7 cellular contexts compared by ENCODE assay signal in the genomic region with DNA sequence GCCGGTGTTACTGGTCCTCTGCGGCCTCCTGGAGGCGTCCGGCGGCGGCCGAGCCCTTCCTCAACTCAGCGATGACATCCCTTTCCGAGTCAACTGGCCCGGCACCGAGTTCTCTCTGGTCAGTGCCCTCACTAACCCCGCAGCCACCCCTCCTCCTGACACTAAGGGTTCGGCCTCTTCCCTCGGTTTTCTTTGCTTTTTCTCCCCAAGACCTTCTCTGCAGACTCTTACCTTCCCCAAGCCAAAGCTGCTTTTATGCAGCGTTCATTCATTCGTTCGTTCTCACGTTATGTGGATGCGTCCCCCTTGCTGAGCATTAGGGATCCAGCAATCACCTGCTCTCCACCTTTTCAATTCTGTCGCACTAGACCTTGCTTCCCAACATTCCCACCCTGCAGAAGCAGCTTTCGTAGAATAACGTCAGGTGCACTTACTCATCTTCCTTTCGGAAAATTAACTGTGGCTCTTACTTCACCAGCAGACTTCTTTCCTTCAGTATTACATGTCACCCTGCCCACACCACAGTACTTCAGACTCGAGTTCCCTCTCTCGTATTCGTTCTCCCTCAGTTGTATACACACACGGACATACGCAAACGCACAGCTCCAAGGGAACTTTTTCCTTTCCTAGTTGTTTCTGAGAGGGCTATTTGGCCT. TPM values are rescaled to one million over a fixed set of nuclear protein-coding genes. Genes with fewer than 3 reads are reported as not detected.
DNase-seq lines count a peak whose midpoint lies in the region; ATAC-seq and TF ChIP-seq lines count a peak whose summit lies in the region.

No MANE protein-coding gene starts in this region.

- H3K79me2 ChIP-seq in fibroblast of lung (ENCODE audit: control insufficient read depth, insufficient read depth, low read length), result peaks cover 77% of the 10 kb centered on the region

- H4K20me1 ChIP-seq in fibroblast of lung (ENCODE audit: control insufficient read depth, extremely low read depth, insufficient read depth, low read length), result no peaks in the 10 kb centered on the region

- H3K36me3 ChIP-seq in WERI-Rb-1, result peaks cover 12% of the 10 kb centered on the region
- H3K36me3 ChIP-seq in fibroblast of lung (ENCODE audit: control insufficient read depth, insufficient read depth, low read length), result no peaks in the 10 kb centered on the region

- peaks cover 11% of the 10 kb centered on the region for H3K36me3 Mint-ChIP-seq in nephron progenitor cell (ENCODE audit: low read depth)

- ATAC-seq in GM21515 (IDR thresholded peaks at IDR 0.05; ENCODE audit: unreplicated experiment), result peak; percentile 45

- H3K9me3 ChIP-seq in WERI-Rb-1 (ENCODE audit: severe bottlenecking) (no peaks in the 10 kb centered on the region), fibroblast of lung (ENCODE audit: control insufficient read depth, insufficient read depth, low read depth, low read length) (no peaks in the 10 kb centered on the region)

- no peaks in the 10 kb centered on the region for H3K9me3 Mint-ChIP-seq in nephron progenitor cell

- TF ChIP-seq CTCF in GM10266 (IDR thresholded peaks at IDR 0.05; ENCODE audit: control insufficient read depth, insufficient read depth, low read depth, missing control alignments) (peak; percentile 22), WERI-Rb-1 (IDR thresholded peaks at IDR 0.05; ENCODE audit: low read depth, low read length) (no peak), fibroblast of lung (conservative IDR thresholded peaks at IDR 0.05 in 1 of 2, IDR thresholded peaks at IDR 0.05 in 1 of 2; ENCODE audit: low read depth in 1 of 2, low read length in 2 of 2) (no peak), nephron progenitor cell (IDR thresholded peaks at IDR 0.05) (no peak)

- H3K27ac ChIP-seq in WERI-Rb-1 (peak overlapping the region; percentile 94), fibroblast of lung (ENCODE audit: insufficient read depth, low read length) (peak overlapping the region; percentile 84)

- H3K4me2 ChIP-seq in fibroblast of lung (ENCODE audit: extremely low read depth, insufficient read depth, low read length), result peak overlapping the region; percentile 87

- peaks cover 5% of the 10 kb centered on the region for H3K27me3 Mint-ChIP-seq in nephron progenitor cell (ENCODE audit: low read depth, poor library complexity)

- H3K27me3 ChIP-seq in WERI-Rb-1 (ENCODE audit: insufficient read depth, low read depth, severe bottlenecking), result no peaks in the 10 kb centered on the region
- no peaks in the 10 kb centered on the region for H3K27me3 ChIP-seq in fibroblast of lung (ENCODE audit: control insufficient read depth, insufficient read depth, low read length)

- peak overlapping the region; percentile 90 for H3K4me3 ChIP-seq in WERI-Rb-1 (ENCODE audit: low read depth, low read length)
- peak overlapping the region; percentile 94 to 100 (median 96) for H3K4me3 ChIP-seq in fibroblast of lung (replicated peaks in 1 of 4; ENCODE audit: control extremely low read depth in 1 of 4, insufficient read depth in 1 of 4, low read depth in 3 of 4, low read length in 4 of 4)

- peak overlapping the region; percentile 78 for H3K9ac ChIP-seq in fibroblast of lung (ENCODE audit: insufficient read depth, low read length)

- H3K4me1 Mint-ChIP-seq in nephron progenitor cell, result peaks cover 50% of the 10 kb centered on the region

- peak overlapping the region; percentile 98 for H3K4me3 Mint-ChIP-seq in nephron progenitor cell

- H3K27ac Mint-ChIP-seq in nephron progenitor cell, result peak overlapping the region; percentile 99

- H2AFZ ChIP-seq in fibroblast of lung (ENCODE audit: low read length), result peak overlapping the region; percentile 66

- H3K4me1 ChIP-seq in fibroblast of lung (ENCODE audit: control insufficient read depth, extremely low read depth, insufficient read depth, low read length), result peaks cover under 1% of the 10 kb centered on the region

- DNase-seq in GM10266 (ENCODE audit: extremely low spot score) (peak; percentile 23), HPDE6-E6E7 (ENCODE audit: extremely low spot score) (peak; percentile 28), WERI-Rb-1 (no peak), fibroblast of lung (ENCODE audit: low read depth in 2 of 2) (peak in 1 of 2 donors; percentile 55), nephron progenitor cell (no peak), NCI-H1694 (lab: John Stamatoyannopoulos, UW) (no peak)

RNA-seq across cellular contexts. Expression of a gene that starts 0.5 kb away (rescaled TPM):
- 87.7 and 89.4 TPM in 2 replicates for total RNA-seq in fibroblast of lung
- polyA plus RNA-seq in fibroblast of lung, result 67.7 and 103 TPM in 2 replicates
- polyA plus RNA-seq in fibroblast of lung (2012), result 50.2 and 65.8 TPM in 2 replicates
- 1.1 and 4.2 TPM in 2 replicates for polyA minus RNA-seq in fibroblast of lung (ENCODE audit: low replicate concordance)

RNA-seq across cellular contexts. Expression of a gene that starts 0.6 kb away (rescaled TPM):
- 31.9 and 32.6 TPM in 2 replicates for total RNA-seq in fibroblast of lung
- 19.0 and 21.1 TPM in 2 replicates for polyA plus RNA-seq in fibroblast of lung
- 10.5 and 11.4 TPM in 2 replicates for polyA plus RNA-seq in fibroblast of lung (2012)
- 4.6 and 5.9 TPM in 2 replicates for polyA minus RNA-seq in fibroblast of lung (ENCODE audit: low replicate concordance)

RNA-seq across cellular contexts. Expression of a gene that starts 19.8 kb away (rescaled TPM):
- total RNA-seq in fibroblast of lung, result 1.3 and 1.7 TPM in 2 replicates
- polyA plus RNA-seq in fibroblast of lung, result 3.3 and 6.8 TPM in 2 replicates
- 2.7 and 6.2 TPM in 2 replicates for polyA plus RNA-seq in fibroblast of lung (2012)
- polyA minus RNA-seq in fibroblast of lung (ENCODE audit: low replicate concordance), result 1.4 TPM in 1 of 2 replicates, not detected in the other

Comparison
In these comparisons a context has a peak if more than half of its experiments do, and no peak if none do; other contexts are left out.
1. DNase-seq: peak in GM10266 (single experiment) and HPDE6-E6E7 (single experiment); none in WERI-Rb-1 (single experiment), nephron progenitor cell (single experiment) and NCI-H1694 (single experiment).